Comparison of ENCODE assay signal across 14 cellular contexts in genomic region chr15:92395176-92395521, GRCh38. TPM values are rescaled to one million over a fixed set of nuclear protein-coding genes. Genes with fewer than 3 reads are reported as not detected.
A peak's percentile ranks its signal among the peaks of the same experiment; 100 is the strongest.
DNase-seq lines count a peak whose midpoint lies in the region; ATAC-seq and TF ChIP-seq lines count a peak whose summit lies in the region.
"Had no signal": no experiment of that assay in that cellular context is flagged by ENCODE, and none has a peak within 500 bp of the region (broad histone marks: within the 10 kb centered on the region; RNA-seq: fewer than 3 reads in every experiment).

No MANE protein-coding gene starts in this region.

- POLR2A ChIA-PET in WTC11 (lab: Charles Lee): interaction anchor here (1.0 kb wide), 1 partner anchor 319 kb away, joined by 3 read pairs; no protein-coding TSS in a partner anchor

- peaks cover 27% of the 10 kb centered on the region for H3K4me1 Mint-ChIP-seq in WTC11
- H3K4me1 Mint-ChIP-seq: IgD-negative memory B cell had no signal

- no peak overlapping the region for H3K27ac Mint-ChIP-seq in WTC11
- H3K27ac Mint-ChIP-seq: IgD-negative memory B cell had no signal

- peak overlapping the region; percentile 90 for H3K4me3 Mint-ChIP-seq in WTC11
- H3K4me3 Mint-ChIP-seq: IgD-negative memory B cell had no signal

- no peaks in the 10 kb centered on the region for H3K9me3 Mint-ChIP-seq in WTC11

- H3K36me3 Mint-ChIP-seq in WTC11: no peaks in the 10 kb centered on the region

- DNase-seq in DMS79 treated with DMSO at 0.1 percent for 48 hours (lab: John Stamatoyannopoulos, UW) (peak; percentile 22), DMS79 (lab: John Stamatoyannopoulos, UW) (no peak), WTC11 (ENCODE audit: low spot score) (no peak), retinal pigment epithelial cell (ENCODE audit: low read depth) (no peak), HuH-7 (ENCODE audit: low spot score) (no peak), COLO829 (ENCODE audit: low spot score) (no peak)
- DNase-seq: activated CD8-positive, alpha-beta memory T cell treated with anti-CD3 and anti-CD28 coated beads for 24 hours; anterior cingulate cortex; dermis blood vessel endothelial cell; stimulated activated CD4-positive, alpha-beta T cell treated with anti-CD3 and anti-CD28 coated beads, Interleukin-4, amount 100 ng/mL, for 1 hour had no signal

- CTCF ChIA-PET in WTC11 (lab: Charles Lee): interaction anchor here (1.7 to 5.1 kb wide), 4 partner anchors 11 to 319 kb away, joined by 4 to 44 read pairs (median 12); no protein-coding TSS in a partner anchor

- ATAC-seq in WTC11 (no peak), HG03520 (IDR thresholded peaks at IDR 0.05; ENCODE audit: unreplicated experiment) (no peak)

- H3K4me3 ChIP-seq in iPS-11a (ENCODE audit: low read depth, low read length) (peak overlapping the region; percentile 63), retinal pigment epithelial cell (ENCODE audit: low read length) (peak overlapping the region; percentile 47)

- H3K27me3 Mint-ChIP-seq in WTC11 (ENCODE audit: low read depth): peaks cover 76% of the 10 kb centered on the region

- no peak for TF ChIP-seq CTCF in WTC11 (IDR thresholded peaks at IDR 0.05)
- TF ChIP-seq CTCF in retinal pigment epithelial cell (conservative IDR thresholded peaks at IDR 0.05; ENCODE audit: low read depth, low read length): no peak

TF ChIP-seq in WTC11, 78 proteins besides CTCF, POLR2A, EP300 and RAD21:
- TF ChIP-seq, protein P1, sequence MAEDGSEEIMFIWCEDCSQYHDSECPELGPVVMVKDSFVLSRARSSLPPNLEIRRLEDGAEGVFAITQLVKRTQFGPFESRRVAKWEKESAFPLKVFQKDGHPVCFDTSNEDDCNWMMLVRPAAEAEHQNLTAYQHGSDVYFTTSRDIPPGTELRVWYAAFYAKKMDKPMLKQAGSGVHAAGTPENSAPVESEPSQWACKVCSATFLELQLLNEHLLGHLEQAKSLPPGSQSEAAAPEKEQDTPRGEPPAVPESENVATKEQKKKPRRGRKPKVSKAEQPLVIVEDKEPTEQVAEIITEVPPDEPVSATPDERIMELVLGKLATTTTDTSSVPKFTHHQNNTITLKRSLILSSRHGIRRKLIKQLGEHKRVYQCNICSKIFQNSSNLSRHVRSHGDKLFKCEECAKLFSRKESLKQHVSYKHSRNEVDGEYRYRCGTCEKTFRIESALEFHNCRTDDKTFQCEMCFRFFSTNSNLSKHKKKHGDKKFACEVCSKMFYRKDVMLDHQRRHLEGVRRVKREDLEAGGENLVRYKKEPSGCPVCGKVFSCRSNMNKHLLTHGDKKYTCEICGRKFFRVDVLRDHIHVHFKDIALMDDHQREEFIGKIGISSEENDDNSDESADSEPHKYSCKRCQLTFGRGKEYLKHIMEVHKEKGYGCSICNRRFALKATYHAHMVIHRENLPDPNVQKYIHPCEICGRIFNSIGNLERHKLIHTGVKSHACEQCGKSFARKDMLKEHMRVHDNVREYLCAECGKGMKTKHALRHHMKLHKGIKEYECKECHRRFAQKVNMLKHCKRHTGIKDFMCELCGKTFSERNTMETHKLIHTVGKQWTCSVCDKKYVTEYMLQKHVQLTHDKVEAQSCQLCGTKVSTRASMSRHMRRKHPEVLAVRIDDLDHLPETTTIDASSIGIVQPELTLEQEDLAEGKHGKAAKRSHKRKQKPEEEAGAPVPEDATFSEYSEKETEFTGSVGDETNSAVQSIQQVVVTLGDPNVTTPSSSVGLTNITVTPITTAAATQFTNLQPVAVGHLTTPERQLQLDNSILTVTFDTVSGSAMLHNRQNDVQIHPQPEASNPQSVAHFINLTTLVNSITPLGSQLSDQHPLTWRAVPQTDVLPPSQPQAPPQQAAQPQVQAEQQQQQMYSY (CRISPR knock-in tag; IDR thresholded peaks at IDR 0.05): no peak
- TF ChIP-seq, protein P2, sequence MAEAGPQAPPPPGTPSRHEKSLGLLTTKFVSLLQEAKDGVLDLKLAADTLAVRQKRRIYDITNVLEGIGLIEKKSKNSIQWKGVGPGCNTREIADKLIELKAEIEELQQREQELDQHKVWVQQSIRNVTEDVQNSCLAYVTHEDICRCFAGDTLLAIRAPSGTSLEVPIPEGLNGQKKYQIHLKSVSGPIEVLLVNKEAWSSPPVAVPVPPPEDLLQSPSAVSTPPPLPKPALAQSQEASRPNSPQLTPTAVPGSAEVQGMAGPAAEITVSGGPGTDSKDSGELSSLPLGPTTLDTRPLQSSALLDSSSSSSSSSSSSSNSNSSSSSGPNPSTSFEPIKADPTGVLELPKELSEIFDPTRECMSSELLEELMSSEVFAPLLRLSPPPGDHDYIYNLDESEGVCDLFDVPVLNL (CRISPR knock-in tag; IDR thresholded peaks at IDR 0.05; ENCODE audit: borderline replicate concordance, low read depth): no peak
- no peak for TF ChIP-seq ZNF121 (CRISPR knock-in tag; IDR thresholded peaks at IDR 0.05)
- no peak for TF ChIP-seq IRF1 (CRISPR knock-in tag; IDR thresholded peaks at IDR 0.05)
- TF ChIP-seq, protein P3, sequence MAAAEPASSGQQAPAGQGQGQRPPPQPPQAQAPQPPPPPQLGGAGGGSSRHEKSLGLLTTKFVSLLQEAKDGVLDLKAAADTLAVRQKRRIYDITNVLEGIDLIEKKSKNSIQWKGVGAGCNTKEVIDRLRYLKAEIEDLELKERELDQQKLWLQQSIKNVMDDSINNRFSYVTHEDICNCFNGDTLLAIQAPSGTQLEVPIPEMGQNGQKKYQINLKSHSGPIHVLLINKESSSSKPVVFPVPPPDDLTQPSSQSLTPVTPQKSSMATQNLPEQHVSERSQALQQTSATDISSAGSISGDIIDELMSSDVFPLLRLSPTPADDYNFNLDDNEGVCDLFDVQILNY (CRISPR knock-in tag; IDR thresholded peaks at IDR 0.05): no peak
- no peak for TF ChIP-seq ZNF671 (CRISPR knock-in tag; IDR thresholded peaks at IDR 0.05)
- TF ChIP-seq, protein P4, sequence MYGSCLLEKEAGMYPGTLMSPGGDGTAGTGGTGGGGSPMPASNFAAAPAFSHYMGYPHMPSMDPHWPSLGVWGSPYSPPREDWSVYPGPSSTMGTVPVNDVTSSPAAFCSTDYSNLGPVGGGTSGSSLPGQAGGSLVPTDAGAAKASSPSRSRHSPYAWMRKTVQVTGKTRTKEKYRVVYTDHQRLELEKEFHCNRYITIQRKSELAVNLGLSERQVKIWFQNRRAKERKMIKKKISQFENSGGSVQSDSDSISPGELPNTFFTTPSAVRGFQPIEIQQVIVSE (CRISPR knock-in tag; IDR thresholded peaks at IDR 0.05; ENCODE audit: borderline replicate concordance): no peak
- TF ChIP-seq FOXK1 (CRISPR knock-in tag; IDR thresholded peaks at IDR 0.05): no peak
- TF ChIP-seq ZNF232 (CRISPR knock-in tag; IDR thresholded peaks at IDR 0.05): no peak
- TF ChIP-seq, protein P5, sequence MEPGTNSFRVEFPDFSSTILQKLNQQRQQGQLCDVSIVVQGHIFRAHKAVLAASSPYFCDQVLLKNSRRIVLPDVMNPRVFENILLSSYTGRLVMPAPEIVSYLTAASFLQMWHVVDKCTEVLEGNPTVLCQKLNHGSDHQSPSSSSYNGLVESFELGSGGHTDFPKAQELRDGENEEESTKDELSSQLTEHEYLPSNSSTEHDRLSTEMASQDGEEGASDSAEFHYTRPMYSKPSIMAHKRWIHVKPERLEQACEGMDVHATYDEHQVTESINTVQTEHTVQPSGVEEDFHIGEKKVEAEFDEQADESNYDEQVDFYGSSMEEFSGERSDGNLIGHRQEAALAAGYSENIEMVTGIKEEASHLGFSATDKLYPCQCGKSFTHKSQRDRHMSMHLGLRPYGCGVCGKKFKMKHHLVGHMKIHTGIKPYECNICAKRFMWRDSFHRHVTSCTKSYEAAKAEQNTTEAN (CRISPR knock-in tag; IDR thresholded peaks at IDR 0.05): no peak
- no peak for TF ChIP-seq TP53 (CRISPR knock-in tag; IDR thresholded peaks at IDR 0.05)
- no peak for TF ChIP-seq ZNF219 (CRISPR knock-in tag; IDR thresholded peaks at IDR 0.05; ENCODE audit: borderline replicate concordance)
- no peak for TF ChIP-seq FOXJ3 (CRISPR knock-in tag; IDR thresholded peaks at IDR 0.05; ENCODE audit: borderline replicate concordance)

RNA-seq across cellular contexts. Expression of gene ST8SIA2, which starts 1.5 kb away (rescaled TPM):
- 1.8 to 2.9 TPM (median 2.2 TPM) in 3 replicates for total RNA-seq in WTC11 (2021)
- total RNA-seq: ureter had no signal
